ENCODE assay signal across 9 cellular contexts in genomic region chr22:50274311-50274710, GRCh38. TPM values are rescaled to one million over a fixed set of nuclear protein-coding genes. Genes with fewer than 3 reads are reported as not detected.
DNase-seq lines count a peak whose midpoint lies in the region; ATAC-seq, FAIRE-seq and TF ChIP-seq lines count a peak whose summit lies in the region.
"Had no signal": no experiment of that assay in that cellular context is flagged by ENCODE, and none has a peak within 500 bp of the region (broad histone marks: within the 10 kb centered on the region; RNA-seq: fewer than 3 reads in every experiment).

No MANE protein-coding gene starts in this region.

- intact Hi-C loops in IMR-90 (cut with micrococcal nuclease) (loop anchor here (5.0 kb wide), 1 partner anchor 33 kb away; the partner anchor contains the start of gene PLXNB2), endothelial cell of umbilical vein (cut with micrococcal nuclease) (no loop called here)

- H3K56ac ChIP-seq in IMR-90 (ENCODE audit: extremely low read depth, insufficient read depth, low read length): no peak overlapping the region

- H3K36me3 ChIP-seq in DOHH2 (ENCODE audit: control insufficient read depth, low read length) (peaks cover 48% of the 10 kb centered on the region), IMR-90 (ENCODE audit: control insufficient read depth, insufficient read depth, low read length) (peaks cover 51% of the 10 kb centered on the region), endothelial cell of umbilical vein (ENCODE audit: control insufficient read depth in 2 of 2, extremely low read depth in 1 of 2, insufficient read depth in 2 of 2, low read length in 2 of 2) (peaks cover 17 to 36% of the 10 kb centered on the region in 2 experiments), neural cell (ENCODE audit: insufficient read depth, low read length) (no peaks in the 10 kb centered on the region)
- H3K36me3 ChIP-seq in effector memory CD4-positive, alpha-beta T cell (ENCODE audit: control insufficient read depth, insufficient read depth, low read length): no peaks in the 10 kb centered on the region
- H3K36me3 ChIP-seq: neutrophil had no signal

- H2AK9ac ChIP-seq in IMR-90 (replicated peaks; ENCODE audit: low read depth, low read length, poor library complexity): peak overlapping the region; percentile 7

- H3K18ac ChIP-seq in IMR-90 (ENCODE audit: low read depth, low read length): no peak overlapping the region

- no peak overlapping the region for H3K14ac ChIP-seq in IMR-90 (replicated peaks; ENCODE audit: low read depth, low read length)

- no peak overlapping the region for H2AK5ac ChIP-seq in IMR-90 (ENCODE audit: low read depth, low read length)

- H3K27me3 Mint-ChIP-seq in T-helper 2 cell treated with Interferon-gamma antibody and Interleukin-4, amounts not matched to agents 5 μg/mL and 100 μg/mL, for 36 hours (ENCODE audit: low read depth): peaks cover 15% of the 10 kb centered on the region

- no peak overlapping the region for H2BK20ac ChIP-seq in IMR-90 (ENCODE audit: low read depth, low read length)

- no peak for TF ChIP-seq EP300 in neural cell (conservative IDR thresholded peaks at IDR 0.05; ENCODE audit: poor library complexity, severe bottlenecking)

- H3K9me3 Mint-ChIP-seq in T-helper 2 cell treated with Interferon-gamma antibody and Interleukin-4, amounts not matched to agents 5 μg/mL and 100 μg/mL, for 36 hours: no peaks in the 10 kb centered on the region

- peaks cover 8% of the 10 kb centered on the region; the same call in 1 of the 2 replicates for H3K9me3 ChIP-seq in DOHH2 (ENCODE audit: control insufficient read depth, insufficient read depth, low read length)
- no peaks in the 10 kb centered on the region for H3K9me3 ChIP-seq in IMR-90 (ENCODE audit: control insufficient read depth, insufficient read depth, low read length)
- no peaks in the 10 kb centered on the region for H3K9me3 ChIP-seq in endothelial cell of umbilical vein (replicated peaks; ENCODE audit: control insufficient read depth, insufficient read depth, low read length)
- no peaks in the 10 kb centered on the region for H3K9me3 ChIP-seq in neural cell (ENCODE audit: low read length)
- H3K9me3 ChIP-seq in effector memory CD4-positive, alpha-beta T cell (ENCODE audit: control insufficient read depth, low read length): no peaks in the 10 kb centered on the region
- H3K9me3 ChIP-seq: neutrophil had no signal

- H3K4me3 ChIP-seq in DOHH2 (ENCODE audit: low read length): no peak overlapping the region
- H3K4me3 ChIP-seq in IMR-90 (ENCODE audit: insufficient read depth, low read depth, low read length): no peak overlapping the region
- no peak overlapping the region for H3K4me3 ChIP-seq in endothelial cell of umbilical vein (replicated peaks in 1 of 3; ENCODE audit: insufficient read depth in 1 of 3, low read depth in 1 of 3, low read length in 3 of 3)
- H3K4me3 ChIP-seq in neural cell (ENCODE audit: low read length): no peak overlapping the region
- H3K4me3 ChIP-seq in effector memory CD4-positive, alpha-beta T cell (ENCODE audit: insufficient read depth, low read depth, low read length, poor library complexity, severe bottlenecking): no peak overlapping the region

- CTCF ChIA-PET in IMR-90 (lab: Yijun Ruan, JAX) (no interaction called here), endothelial cell of umbilical vein (lab: Charles Lee) (interaction anchor here (3.1 kb wide), 1 partner anchor 52 kb away, joined by 36 read pairs; the partner anchor contains the start of gene DENND6B)

- no peaks in the 10 kb centered on the region for H3K9me1 ChIP-seq in IMR-90 (ENCODE audit: insufficient read depth, low read length)
- H3K9me1 ChIP-seq in endothelial cell of umbilical vein (replicated peaks; ENCODE audit: control insufficient read depth, extremely low read depth, insufficient read depth, low read length): no peaks in the 10 kb centered on the region

- H4K91ac ChIP-seq in IMR-90 (ENCODE audit: insufficient read depth, low read depth, low read length): no peak overlapping the region

- DNase-seq in IMR-90 (peak; percentile 54), endothelial cell of umbilical vein (ENCODE audit: low read depth, low spot score) (peak; percentile 30)
- DNase-seq in T-helper 2 cell treated with Interferon-gamma antibody and Interleukin-4, amounts not matched to agents 5 μg/mL and 100 μg/mL, for 36 hours (ENCODE audit: low spot score): peak; percentile 39
- no peak for DNase-seq in effector memory CD4-positive, alpha-beta T cell

- H3K79me2 ChIP-seq in DOHH2 (ENCODE audit: control insufficient read depth, low read length) (no peaks in the 10 kb centered on the region), endothelial cell of umbilical vein (ENCODE audit: control insufficient read depth, insufficient read depth, low read length) (no peaks in the 10 kb centered on the region), neural cell (replicated peaks; ENCODE audit: insufficient read depth, low read length) (no peaks in the 10 kb centered on the region)

- peaks cover 13% of the 10 kb centered on the region for H3F3A ChIP-seq in DOHH2 (ENCODE audit: control insufficient read depth, insufficient read depth)
- H3F3A ChIP-seq in neural cell (ENCODE audit: insufficient read depth, low read length, poor library complexity, severe bottlenecking): no peaks in the 10 kb centered on the region

- no peak overlapping the region for H2BK5ac ChIP-seq in IMR-90 (ENCODE audit: low read depth, low read length, poor library complexity, severe bottlenecking)

- no peak overlapping the region for H3K9ac ChIP-seq in IMR-90 (ENCODE audit: low read depth, low read length)
- H3K9ac ChIP-seq in endothelial cell of umbilical vein (replicated peaks; ENCODE audit: extremely low read depth, insufficient read depth, low read length): no peak overlapping the region
- H3K9ac ChIP-seq in neural cell (ENCODE audit: low read length): no peak overlapping the region

- H3K4me1 Mint-ChIP-seq in T-helper 2 cell treated with Interferon-gamma antibody and Interleukin-4, amounts not matched to agents 5 μg/mL and 100 μg/mL, for 36 hours (ENCODE audit: low read depth): peaks cover 5% of the 10 kb centered on the region

- no peak for TF ChIP-seq RAD21 in IMR-90 (IDR thresholded peaks at IDR 0.05; ENCODE audit: low read length)
- no peak for TF ChIP-seq RAD21 in neural cell (conservative IDR thresholded peaks at IDR 0.05)

- dilution Hi-C loops in IMR-90 (cut with HindIII; ENCODE audit: low sequenced_read_pairs, unreplicated experiment) (no loop called here), endothelial cell of umbilical vein (cut with MboI; ENCODE audit: extremely low pct_ligation_motif_present, low sequenced_read_pairs) (no loop called here)

- FAIRE-seq in endothelial cell of umbilical vein (lab: Jason Lieb, UNC): peak; percentile 64

- in situ Hi-C loops in IMR-90 (cut with MboI; ENCODE audit: low sequenced_read_pairs): loop anchor here (10.0 kb wide), 1 partner anchor 50 kb away; the partner anchor contains the start of gene DENND6B

- ATAC-seq in IMR-90 (ENCODE audit: low read depth) (no peak), HG02973 (IDR thresholded peaks at IDR 0.05; ENCODE audit: unreplicated experiment) (no peak), esophagus mucosa (no peak)

- BruUV-seq in IMR-90 (replicated peaks; lab: Mats Ljungman, UMichigan) (no TSS peak), endothelial cell of umbilical vein (replicated peaks; lab: Mats Ljungman, UMichigan) (no TSS peak)

- no peak overlapping the region for H3K27ac Mint-ChIP-seq in T-helper 2 cell treated with Interferon-gamma antibody and Interleukin-4, amounts not matched to agents 5 μg/mL and 100 μg/mL, for 36 hours

- H3K9me2 ChIP-seq in DOHH2 (replicated peaks; ENCODE audit: control insufficient read depth, low read length): no peaks in the 10 kb centered on the region
- H3K9me2 ChIP-seq in neural cell (ENCODE audit: insufficient read depth, low read length): no peaks in the 10 kb centered on the region

- H2AFZ ChIP-seq in IMR-90 (replicated peaks; ENCODE audit: low read length, poor library complexity): no peak overlapping the region
- H2AFZ ChIP-seq in endothelial cell of umbilical vein (ENCODE audit: low read depth, low read length): no peak overlapping the region
- H2AFZ ChIP-seq in neural cell (ENCODE audit: low read depth, low read length): no peak overlapping the region

- H3K4me2 ChIP-seq in DOHH2 (ENCODE audit: low read length) (no peak overlapping the region), IMR-90 (ENCODE audit: low read depth, low read length) (no peak overlapping the region), endothelial cell of umbilical vein (ENCODE audit: insufficient read depth, low read length) (no peak overlapping the region), neural cell (ENCODE audit: low read length) (no peak overlapping the region)

- H3K27me3 ChIP-seq in DOHH2 (ENCODE audit: control insufficient read depth, low read length) (0 out of 2 replicates have a peak, but pooled peaks cover 3% of the 10 kb centered on the region), IMR-90 (ENCODE audit: control insufficient read depth, insufficient read depth, low read length) (no peaks in the 10 kb centered on the region), endothelial cell of umbilical vein (ENCODE audit: control insufficient read depth in 2 of 2, insufficient read depth in 2 of 2, low read length in 2 of 2) (no peaks in the 10 kb centered on the region), neural cell (ENCODE audit: insufficient read depth, low read depth, low read length) (no peaks in the 10 kb centered on the region)
- no peaks in the 10 kb centered on the region for H3K27me3 ChIP-seq in effector memory CD4-positive, alpha-beta T cell (replicated peaks; ENCODE audit: control insufficient read depth, insufficient read depth, low read length, poor library complexity, severe bottlenecking)

- H3K36me3 Mint-ChIP-seq in T-helper 2 cell treated with Interferon-gamma antibody and Interleukin-4, amounts not matched to agents 5 μg/mL and 100 μg/mL, for 36 hours (ENCODE audit: low read depth): no peaks in the 10 kb centered on the region

- peaks cover 3% of the 10 kb centered on the region; the same call in 1 of the 2 replicates for H4K20me1 ChIP-seq in DOHH2 (ENCODE audit: control insufficient read depth, insufficient read depth, low read depth, low read length)
- H4K20me1 ChIP-seq in IMR-90 (ENCODE audit: insufficient read depth, low read length): peaks cover 47% of the 10 kb centered on the region
- no peaks in the 10 kb centered on the region for H4K20me1 ChIP-seq in endothelial cell of umbilical vein (replicated peaks; ENCODE audit: control insufficient read depth, extremely low read depth, insufficient read depth, low read length)
- H4K20me1 ChIP-seq in neural cell (ENCODE audit: insufficient read depth): no peaks in the 10 kb centered on the region

- H3K4ac ChIP-seq in IMR-90 (ENCODE audit: low read depth, low read length): no peak overlapping the region

- H2BK15ac ChIP-seq in IMR-90 (ENCODE audit: low read depth, low read length): no peak overlapping the region

- peak; percentile 32 for TF ChIP-seq CTCF in DOHH2 (IDR thresholded peaks at IDR 0.05; ENCODE audit: low read depth, low read length, poor library complexity, severe bottlenecking)
- TF ChIP-seq CTCF in IMR-90 (conservative IDR thresholded peaks at IDR 0.05; ENCODE audit: low read depth, low read length): peak; percentile 36; the same call in 1 of the 2 replicates
- TF ChIP-seq CTCF in endothelial cell of umbilical vein (IDR thresholded peaks at IDR 0.05; ENCODE audit: extremely low read depth in 1 of 2, insufficient read depth in 1 of 2, low read depth in 1 of 2, low read length in 2 of 2): peak; percentile 15 to 48
- peak; percentile 43 for TF ChIP-seq CTCF in neural cell (IDR thresholded peaks at IDR 0.05; ENCODE audit: poor library complexity, severe bottlenecking)

- H3K23ac ChIP-seq in IMR-90 (ENCODE audit: low read depth, low read length): no peak overlapping the region

- POLR2A ChIA-PET in IMR-90 (lab: Charles Lee; ENCODE audit: unreplicated experiment) (no interaction called here), endothelial cell of umbilical vein (lab: Charles Lee) (no interaction called here)

- H4K8ac ChIP-seq in IMR-90 (ENCODE audit: low read depth in 2 of 2, low read length in 2 of 2): no peak overlapping the region

- peaks cover 0 to 16% of the 10 kb centered on the region in 2 experiments; a peak in 1 of 4 replicates for H3K79me1 ChIP-seq in IMR-90 (ENCODE audit: low read depth in 1 of 2, low read length in 2 of 2)

- 75% methylated on average over 2 of the region's 7 CpGs; no CpG with 5 or more reads in 1 of the 2 experiments for WGBS in IMR-90 (ENCODE audit: extremely low coverage in 2 of 2, insufficient read length in 1 of 2), 2 experiments

- H3K27ac ChIP-seq in DOHH2 (ENCODE audit: low read depth, low read length) (no peak overlapping the region), IMR-90 (ENCODE audit: insufficient read depth, low read length) (no peak overlapping the region), endothelial cell of umbilical vein (ENCODE audit: insufficient read depth, low read depth, low read length) (no peak overlapping the region), neural cell (ENCODE audit: low read length) (no peak overlapping the region)
- H3K27ac ChIP-seq in effector memory CD4-positive, alpha-beta T cell (ENCODE audit: insufficient read depth, low read length, poor library complexity, severe bottlenecking): no peak overlapping the region
- H3K27ac ChIP-seq: neutrophil had no signal

- no peak overlapping the region for H3K4me3 Mint-ChIP-seq in T-helper 2 cell treated with Interferon-gamma antibody and Interleukin-4, amounts not matched to agents 5 μg/mL and 100 μg/mL, for 36 hours

- H3K4me1 ChIP-seq in DOHH2 (ENCODE audit: control insufficient read depth, low read length) (peaks cover 35% of the 10 kb centered on the region), IMR-90 (ENCODE audit: control insufficient read depth, insufficient read depth, low read length) (peaks cover 11% of the 10 kb centered on the region), endothelial cell of umbilical vein (ENCODE audit: control insufficient read depth, extremely low read depth, insufficient read depth, low read length) (peaks cover 12% of the 10 kb centered on the region)
- peaks cover 28% of the 10 kb centered on the region for H3K4me1 ChIP-seq in effector memory CD4-positive, alpha-beta T cell (ENCODE audit: control insufficient read depth, insufficient read depth, low read length, poor library complexity, severe bottlenecking)

- no peak overlapping the region for H4K5ac ChIP-seq in IMR-90 (ENCODE audit: low read depth, low read length)

- H2BK120ac ChIP-seq in IMR-90 (ENCODE audit: low read depth, low read length): no peak overlapping the region

- no peak for TF ChIP-seq POLR2A in IMR-90 (IDR thresholded peaks at IDR 0.05; ENCODE audit: low read depth, low read length)
- no peak for TF ChIP-seq POLR2A in endothelial cell of umbilical vein (IDR thresholded peaks at IDR 0.05; ENCODE audit: low read depth, low read length)

RNA-seq across cellular contexts. Expression of gene MAPK11, which starts 4.1 kb away (rescaled TPM):
- total RNA-seq in IMR-90 (2012; rRNA removed) (7.5 and 8.1 TPM in 2 replicates), endothelial cell of umbilical vein (26.3 and 29.4 TPM in 2 replicates), esophagus mucosa (5.8 TPM)
- polyA plus RNA-seq in IMR-90 (2012; rRNA removed) (14.4 and 16.6 TPM in 2 replicates), endothelial cell of umbilical vein (22.8 and 30.2 TPM in 2 replicates), neural cell (36.3 and 55.0 TPM in 2 replicates)
- polyA plus RNA-seq in IMR-90 (2012; cell fraction: cytosol; rRNA removed): 11.1 and 14.2 TPM in 2 replicates
- 42.0 and 90.5 TPM in 2 replicates for polyA plus RNA-seq in IMR-90 (2012; cell fraction: nucleus; rRNA removed; ENCODE audit: low replicate concordance)
- polyA plus RNA-seq in endothelial cell of umbilical vein (2011; cell fraction: cytosol; rRNA removed): 13.7 and 19.8 TPM in 2 replicates
- polyA plus RNA-seq in endothelial cell of umbilical vein (2011; cell fraction: nucleus; rRNA removed): 47.9 and 63.7 TPM in 2 replicates
- polyA plus RNA-seq in endothelial cell of umbilical vein (2012): 19.7 and 28.3 TPM in 2 replicates
- polyA minus RNA-seq in endothelial cell of umbilical vein (17.9 and 22.1 TPM in 2 replicates), neural cell (11.2 and 15.3 TPM in 2 replicates)
- 0.51 TPM for polyA minus RNA-seq in endothelial cell of umbilical vein (2011; cell fraction: cytosol; rRNA and poly(A)+ RNA removed)
- polyA minus RNA-seq in endothelial cell of umbilical vein (2011; cell fraction: nucleus; rRNA and poly(A)+ RNA removed): 11.3 and 17.4 TPM in 2 replicates

RNA-seq across cellular contexts. Expression of gene MAPK12, which starts 12.8 kb away (rescaled TPM):
- total RNA-seq in IMR-90 (2012; rRNA removed) (35.6 and 41.0 TPM in 2 replicates), endothelial cell of umbilical vein (67.9 and 72.3 TPM in 2 replicates), esophagus mucosa (2.6 TPM)
- polyA plus RNA-seq in IMR-90 (2012; rRNA removed) (56.3 and 59.9 TPM in 2 replicates), endothelial cell of umbilical vein (86.8 and 90.2 TPM in 2 replicates), neural cell (36.7 and 53.3 TPM in 2 replicates)
- 42.8 and 49.5 TPM in 2 replicates for polyA plus RNA-seq in IMR-90 (2012; cell fraction: cytosol; rRNA removed)
- 269 and 452 TPM in 2 replicates for polyA plus RNA-seq in IMR-90 (2012; cell fraction: nucleus; rRNA removed; ENCODE audit: low replicate concordance)
- polyA plus RNA-seq in endothelial cell of umbilical vein (2011; cell fraction: cytosol; rRNA removed): 50.3 and 67.5 TPM in 2 replicates
- 241 and 284 TPM in 2 replicates for polyA plus RNA-seq in endothelial cell of umbilical vein (2011; cell fraction: nucleus; rRNA removed)
- 46.0 and 62.2 TPM in 2 replicates for polyA plus RNA-seq in endothelial cell of umbilical vein (2012)
- polyA minus RNA-seq in endothelial cell of umbilical vein (51.9 and 76.1 TPM in 2 replicates), neural cell (24.3 and 25.1 TPM in 2 replicates)
- 9.8 TPM for polyA minus RNA-seq in endothelial cell of umbilical vein (2011; cell fraction: cytosol; rRNA and poly(A)+ RNA removed)
- polyA minus RNA-seq in endothelial cell of umbilical vein (2011; cell fraction: nucleus; rRNA and poly(A)+ RNA removed): 48.7 and 88.7 TPM in 2 replicates

RNA-seq across cellular contexts. Expression of gene HDAC10, which starts 23.2 kb away (rescaled TPM):
- total RNA-seq in IMR-90 (2012; rRNA removed): 3.6 and 3.9 TPM in 2 replicates
- 35.2 and 35.7 TPM in 2 replicates for polyA plus RNA-seq in IMR-90 (2012; rRNA removed)
- 18.7 and 22.6 TPM in 2 replicates for polyA plus RNA-seq in IMR-90 (2012; cell fraction: cytosol; rRNA removed)
- 264 and 926 TPM in 2 replicates for polyA plus RNA-seq in IMR-90 (2012; cell fraction: nucleus; rRNA removed; ENCODE audit: low replicate concordance)
- 42.4 and 47.0 TPM in 2 replicates for total RNA-seq in endothelial cell of umbilical vein
- polyA plus RNA-seq in endothelial cell of umbilical vein: 32.6 and 38.3 TPM in 2 replicates
- 5.5 and 8.8 TPM in 2 replicates for polyA plus RNA-seq in endothelial cell of umbilical vein (2011; cell fraction: cytosol; rRNA removed)
- 193 and 224 TPM in 2 replicates for polyA plus RNA-seq in endothelial cell of umbilical vein (2011; cell fraction: nucleus; rRNA removed)
- 22.9 and 34.1 TPM in 2 replicates for polyA plus RNA-seq in endothelial cell of umbilical vein (2012)
- 15.7 and 19.6 TPM in 2 replicates for polyA minus RNA-seq in endothelial cell of umbilical vein
- polyA minus RNA-seq in endothelial cell of umbilical vein (2011; cell fraction: cytosol; rRNA and poly(A)+ RNA removed): 5.1 TPM
- polyA minus RNA-seq in endothelial cell of umbilical vein (2011; cell fraction: nucleus; rRNA and poly(A)+ RNA removed): 30.4 and 61.3 TPM in 2 replicates
- 39.1 and 40.5 TPM in 2 replicates for polyA plus RNA-seq in neural cell
- polyA minus RNA-seq in neural cell: 28.7 and 29.2 TPM in 2 replicates
- 17.7 TPM for total RNA-seq in esophagus mucosa

RNA-seq across cellular contexts. Expression of gene TUBGCP6, which starts 29.5 kb away (rescaled TPM):
- total RNA-seq in IMR-90 (2012; rRNA removed) (10.0 and 10.8 TPM in 2 replicates), endothelial cell of umbilical vein (41.5 and 45.3 TPM in 2 replicates), esophagus mucosa (14.8 TPM)
- polyA plus RNA-seq in IMR-90 (2012; rRNA removed) (28.6 and 30.9 TPM in 2 replicates), endothelial cell of umbilical vein (33.1 and 42.7 TPM in 2 replicates), neural cell (74.5 and 89.1 TPM in 2 replicates)
- polyA plus RNA-seq in IMR-90 (2012; cell fraction: cytosol; rRNA removed): 7.5 and 13.6 TPM in 2 replicates
- 185 and 466 TPM in 2 replicates for polyA plus RNA-seq in IMR-90 (2012; cell fraction: nucleus; rRNA removed; ENCODE audit: low replicate concordance)
- 7.6 and 13.4 TPM in 2 replicates for polyA plus RNA-seq in endothelial cell of umbilical vein (2011; cell fraction: cytosol; rRNA removed)
- polyA plus RNA-seq in endothelial cell of umbilical vein (2011; cell fraction: nucleus; rRNA removed): 261 and 282 TPM in 2 replicates
- polyA plus RNA-seq in endothelial cell of umbilical vein (2012): 19.7 and 24.2 TPM in 2 replicates
- polyA minus RNA-seq in endothelial cell of umbilical vein (23.3 and 25.1 TPM in 2 replicates), neural cell (58.4 and 60.8 TPM in 2 replicates)
- 5.6 TPM for polyA minus RNA-seq in endothelial cell of umbilical vein (2011; cell fraction: cytosol; rRNA and poly(A)+ RNA removed)
- polyA minus RNA-seq in endothelial cell of umbilical vein (2011; cell fraction: nucleus; rRNA and poly(A)+ RNA removed): 38.8 and 57.6 TPM in 2 replicates

RNA-seq across cellular contexts. Expression of gene PLXNB2, which starts 33.1 kb away (rescaled TPM):
- total RNA-seq in IMR-90 (2012; rRNA removed) (73.1 and 84.7 TPM in 2 replicates), endothelial cell of umbilical vein (134 and 139 TPM in 2 replicates), esophagus mucosa (148 TPM)
- polyA plus RNA-seq in IMR-90 (2012; rRNA removed) (202 and 220 TPM in 2 replicates), endothelial cell of umbilical vein (82.3 and 113 TPM in 2 replicates), neural cell (38.6 and 57.4 TPM in 2 replicates)
- polyA plus RNA-seq in IMR-90 (2012; cell fraction: cytosol; rRNA removed): 120 and 220 TPM in 2 replicates
- 452 and 943 TPM in 2 replicates for polyA plus RNA-seq in IMR-90 (2012; cell fraction: nucleus; rRNA removed; ENCODE audit: low replicate concordance)
- polyA plus RNA-seq in endothelial cell of umbilical vein (2011; cell fraction: cytosol; rRNA removed): 57.8 and 72.6 TPM in 2 replicates
- 283 and 338 TPM in 2 replicates for polyA plus RNA-seq in endothelial cell of umbilical vein (2011; cell fraction: nucleus; rRNA removed)
- 73.1 and 80.0 TPM in 2 replicates for polyA plus RNA-seq in endothelial cell of umbilical vein (2012)
- polyA minus RNA-seq in endothelial cell of umbilical vein (117 TPM in 2 replicates), neural cell (61.9 and 76.2 TPM in 2 replicates)
- polyA minus RNA-seq in endothelial cell of umbilical vein (2011; cell fraction: cytosol; rRNA and poly(A)+ RNA removed): 56.3 TPM
- 65.3 and 136 TPM in 2 replicates for polyA minus RNA-seq in endothelial cell of umbilical vein (2011; cell fraction: nucleus; rRNA and poly(A)+ RNA removed)

Comparison
In these comparisons a context has a peak if more than half of its experiments do, and no peak if none do; other contexts are left out.
1. DNase-seq: peak in IMR-90 (single experiment), T-helper 2 cell treated with Interferon-gamma antibody and Interleukin-4, amounts not matched to agents 5 μg/mL and 100 μg/mL, for 36 hours (single experiment) and endothelial cell of umbilical vein (single experiment); none in effector memory CD4-positive, alpha-beta T cell (0 of 3).
2. RNA of gene MAPK12, which starts 12.8 kb away (total RNA-seq): 67.9 to 72.3 TPM in endothelial cell of umbilical vein and 35.6 to 41.0 TPM in IMR-90; 2.6 TPM in esophagus mucosa (single experiment); every median in the first group is over 10 times any median in the second.
3. Peak in every context shown above with its lines, with median percentiles within 50 percentile points of each other: CTCF ChIP-seq.